12 cellular contexts compared by ENCODE assay signal in genomic region chr10:58019863-58020537, GRCh38.
"Had no signal": no experiment of that assay in that cellular context is flagged by ENCODE, and none has a peak within 500 bp of the region (broad histone marks: within the 10 kb centered on the region; RNA-seq: fewer than 3 reads in every experiment).

No MANE protein-coding gene starts in this region.

- DNase-seq: activated CD4-positive, alpha-beta T cell treated with anti-CD3 and anti-CD28 coated beads, Interleukin-2, amount 50 U/mL, for 1 hour; activated naive CD4-positive, alpha-beta T cell treated with anti-CD3 and anti-CD28 coated beads, Interleukin-2, amount 10 ng/mL, durations not matched to agents 7 days and 5 days; cortex of kidney; effector CD8-positive, alpha-beta T cell; gastrocnemius medialis; heart right ventricle; left lung; occipital lobe; stimulated activated CD4-positive, alpha-beta T cell treated with anti-CD3 and anti-CD28 coated beads, Interleukin-12 subunit alpha, Interleukin-12 subunit beta, amount 100 ng/mL, for 4 hours; stimulated activated naive CD4-positive, alpha-beta T cell treated with Interleukin-2 at 50 U/mL for 16 hours; upper lobe of left lung had no signal

- ATAC-seq: gastrocnemius medialis, heart right ventricle, left lung had no signal

- FAIRE-seq: islet of Langerhans had no signal
